ENCODE assay signal across 8 cellular contexts in genomic region chr5:139635606-139636206, GRCh38. TPM values are rescaled to one million over a fixed set of nuclear protein-coding genes. Genes with fewer than 3 reads are reported as not detected.
DNase-seq lines count a peak whose midpoint lies in the region; ATAC-seq, FAIRE-seq and TF ChIP-seq lines count a peak whose summit lies in the region.

No MANE protein-coding gene starts in this region.

- H3K9me3 Mint-ChIP-seq in WTC11 = no peaks in the 10 kb centered on the region
- H3K9me3 Mint-ChIP-seq in naive thymus-derived CD8-positive, alpha-beta T cell = no peaks in the 10 kb centered on the region

- TF ChIP-seq CTCF in A549 (IDR thresholded peaks at IDR 0.05) (peak; percentile 66), WTC11 (IDR thresholded peaks at IDR 0.05) (0 out of 2 replicates have a peak, but pooled peaks have one; percentile 34), fibroblast of lung (conservative IDR thresholded peaks at IDR 0.05 in 1 of 2, IDR thresholded peaks at IDR 0.05 in 1 of 2; ENCODE audit: low read depth in 1 of 2, low read length in 2 of 2) (peak; percentile 73 to 83)

- H3K36me3 Mint-ChIP-seq in WTC11 = no peaks in the 10 kb centered on the region
- peaks cover 0 to 3% (median 0%) of the 10 kb centered on the region in 3 donors for H3K36me3 Mint-ChIP-seq in naive thymus-derived CD8-positive, alpha-beta T cell

- H3K4me1 ChIP-seq in A549 (peaks cover 61% of the 10 kb centered on the region), fibroblast of lung (ENCODE audit: control insufficient read depth, extremely low read depth, insufficient read depth, low read length) (peaks cover 22% of the 10 kb centered on the region)

- peak overlapping the region; percentile 61 to 71 for H3K27ac ChIP-seq in A549
- peak overlapping the region; percentile 50 for H3K27ac ChIP-seq in fibroblast of lung (ENCODE audit: insufficient read depth, low read length)

- ATAC-seq in A549 (peak; percentile 2 to 52; a peak in 3 of 6 replicates), WTC11 (peak; percentile 25), GM18858 (IDR thresholded peaks at IDR 0.05; ENCODE audit: unreplicated experiment) (no peak)
- ATAC-seq in naive thymus-derived CD8-positive, alpha-beta T cell = peak; percentile 9 to 20

- H2AFZ ChIP-seq in fibroblast of lung (ENCODE audit: low read length) = no peak overlapping the region

- no peaks in the 10 kb centered on the region for H3K79me2 ChIP-seq in fibroblast of lung (ENCODE audit: control insufficient read depth, insufficient read depth, low read length)

- FAIRE-seq in A549 (lab: Jason Lieb, UNC) = no peak

- no peaks in the 10 kb centered on the region for H3K36me3 ChIP-seq in fibroblast of lung (ENCODE audit: control insufficient read depth, insufficient read depth, low read length)

- H4K20me1 ChIP-seq in fibroblast of lung (ENCODE audit: control insufficient read depth, extremely low read depth, insufficient read depth, low read length) = no peaks in the 10 kb centered on the region

- H3K4me2 ChIP-seq in A549 (peak overlapping the region; percentile 66), fibroblast of lung (ENCODE audit: extremely low read depth, insufficient read depth, low read length) (peak overlapping the region; percentile 1)

- POLR2A ChIA-PET in A549 (lab: Yijun Ruan, JAX) = interaction anchor here (0.5 to 1.7 kb wide), 3 partner anchors 9 to 70 kb away, joined by 4 to 5 read pairs (median 5); no protein-coding TSS in a partner anchor
- POLR2A ChIA-PET in WTC11 (lab: Charles Lee) = interaction anchor here (0.9 to 4.8 kb wide), 9 partner anchors 12 to 130 kb away, joined by 3 to 54 read pairs (median 5); partner anchors contain the start of gene CXXC5
- POLR2A ChIA-PET in naive thymus-derived CD8-positive, alpha-beta T cell (lab: Charles Lee) = interaction anchor here (0.5 to 6.6 kb wide), 20 partner anchors 8 to 130 kb away, joined by 3 to 116 read pairs (median 6); partner anchors contain the start of genes CXXC5 and UBE2D2

- H3K9ac ChIP-seq in fibroblast of lung (ENCODE audit: insufficient read depth, low read length) = no peak overlapping the region

- peak in 1 of 2 experiments; percentile 73 for DNase-seq in A549 (ENCODE audit: low read depth in 1 of 2, low spot score in 1 of 2)
- DNase-seq in GM03348 (ENCODE audit: low spot score) = peak; percentile 91
- peak; percentile 9 for DNase-seq in NCI-H1436 treated with DMSO at 0.1 percent for 48 hours (lab: John Stamatoyannopoulos, UW)
- peak; percentile 67 for DNase-seq in WTC11 (ENCODE audit: low spot score)
- DNase-seq in fibroblast of lung (ENCODE audit: low read depth in 2 of 2) = peak; percentile 95 to 98
- peak in 2 of 10 donors; percentile 34 to 59 for DNase-seq in naive thymus-derived CD8-positive, alpha-beta T cell
- no peak for DNase-seq in activated gamma-delta T cell (lab: John Stamatoyannopoulos, UW)

- no peaks in the 10 kb centered on the region for H3K27me3 ChIP-seq in fibroblast of lung (ENCODE audit: control insufficient read depth, insufficient read depth, low read length)

- peak overlapping the region; percentile 90 for H3K27ac Mint-ChIP-seq in WTC11
- H3K27ac Mint-ChIP-seq in naive thymus-derived CD8-positive, alpha-beta T cell = peak overlapping the region; percentile 62 to 91 (median 86)

- H3K4me3 ChIP-seq in A549 (no peak overlapping the region), fibroblast of lung (replicated peaks in 1 of 4; ENCODE audit: control extremely low read depth in 1 of 4, insufficient read depth in 1 of 4, low read depth in 3 of 4, low read length in 4 of 4) (no peak overlapping the region)

- no peak for TF ChIP-seq POLR2A in A549 (IDR thresholded peaks at IDR 0.05; ENCODE audit: low read length)

- peak overlapping the region; percentile 23 for H3K4me3 Mint-ChIP-seq in WTC11
- H3K4me3 Mint-ChIP-seq in naive thymus-derived CD8-positive, alpha-beta T cell = peak overlapping the region; percentile 57 to 87 (median 85)

- CTCF ChIA-PET in A549 (lab: Yijun Ruan, JAX) (interaction anchor here (0.7 to 16.1 kb wide), 22 partner anchors 9 to 333 kb away, joined by 3 to 267 read pairs (median 4); partner anchors contain the start of gene CXXC5), WTC11 (lab: Charles Lee) (interaction anchor here (0.5 to 12.0 kb wide), 44 partner anchors 8 to 333 kb away, joined by 3 to 247 read pairs (median 5); partner anchors contain the start of genes CXXC5, SPATA24 and UBE2D2)

- no peaks in the 10 kb centered on the region for H3K27me3 Mint-ChIP-seq in WTC11 (ENCODE audit: low read depth)
- H3K27me3 Mint-ChIP-seq in naive thymus-derived CD8-positive, alpha-beta T cell = no peaks in the 10 kb centered on the region

- TF ChIP-seq RAD21 in A549 (conservative IDR thresholded peaks at IDR 0.05 in 1 of 2, IDR thresholded peaks at IDR 0.05 in 1 of 2) = peak; percentile 74 to 76

- peaks cover 63% of the 10 kb centered on the region for H3K4me1 Mint-ChIP-seq in WTC11
- peaks cover 28 to 57% (median 55%) of the 10 kb centered on the region in 4 donors for H3K4me1 Mint-ChIP-seq in naive thymus-derived CD8-positive, alpha-beta T cell

- H3K9me3 ChIP-seq in A549 (no peaks in the 10 kb centered on the region), fibroblast of lung (ENCODE audit: control insufficient read depth, insufficient read depth, low read depth, low read length) (no peaks in the 10 kb centered on the region)

- TF ChIP-seq EP300 in A549 (IDR thresholded peaks at IDR 0.05) = no peak

TF ChIP-seq in A549, 52 proteins besides CTCF, POLR2A, EP300 and RAD21:
- peak; percentile 56 for TF ChIP-seq SMC3 (IDR thresholded peaks at IDR 0.05)
- TF ChIP-seq FOSB (CRISPR knock-in tag; IDR thresholded peaks at IDR 0.05) = peak; percentile 68; the same call in 1 of the 2 replicates
- 0 out of 2 replicates have a peak, but pooled peaks have one; percentile 54 for TF ChIP-seq HDAC2 (IDR thresholded peaks at IDR 0.05)
- TF ChIP-seq JUN (IDR thresholded peaks at IDR 0.05) = peak in 1 of 2 experiments; percentile 32; a peak in 1 of 5 replicates
- peak; percentile 86 for TF ChIP-seq KDM1A (IDR thresholded peaks at IDR 0.05; ENCODE audit: low read depth)
- TF ChIP-seq ZFP36 (IDR thresholded peaks at IDR 0.05; ENCODE audit: borderline replicate concordance, partially characterized antibody) = peak; percentile 97
- TF ChIP-seq MAX (IDR thresholded peaks at IDR 0.05) = 0 out of 2 replicates have a peak, but pooled peaks have one; percentile 13
- no peak for TF ChIP-seq ATOH8 (CRISPR knock-in tag; IDR thresholded peaks at IDR 0.05; ENCODE audit: low read depth)
- no peak for TF ChIP-seq NPAS2 (CRISPR knock-in tag; IDR thresholded peaks at IDR 0.05; ENCODE audit: borderline replicate concordance)
- no peak for TF ChIP-seq ZSCAN20 (CRISPR knock-in tag; IDR thresholded peaks at IDR 0.05)

TF ChIP-seq in WTC11, 78 proteins besides CTCF, POLR2A, EP300 and RAD21 (continues in another document):
- TF ChIP-seq HMGA2 (CRISPR knock-in tag; IDR thresholded peaks at IDR 0.05) (no peak), MYBL2 (CRISPR knock-in tag; IDR thresholded peaks at IDR 0.05) (0 out of 2 replicates have a peak, but pooled peaks have one; percentile 34), ZNF121 (CRISPR knock-in tag; IDR thresholded peaks at IDR 0.05) (0 out of 2 replicates have a peak, but pooled peaks have one; percentile 34), FOXP4 (CRISPR knock-in tag; IDR thresholded peaks at IDR 0.05) (0 out of 2 replicates have a peak, but pooled peaks have one; percentile 44), NR1H2 (CRISPR knock-in tag; IDR thresholded peaks at IDR 0.05) (no peak), ZNF416 (CRISPR knock-in tag; IDR thresholded peaks at IDR 0.05) (no peak), E2F1 (CRISPR knock-in tag; IDR thresholded peaks at IDR 0.05) (no peak), NFATC4 (CRISPR knock-in tag; IDR thresholded peaks at IDR 0.05) (0 out of 2 replicates have a peak, but pooled peaks have one; percentile 40)

RNA-seq across cellular contexts. Expression of gene CXXC5, which starts 12.4 kb away (rescaled TPM):
- polyA plus RNA-seq in A549 (2011; rRNA removed) (16.7 and 18.1 TPM in 2 replicates), A549 (2017; fragmentation: RNase III; extraction: RNeasy Plus Mini Kit Qiagen cat#74134 plus additional on column Dnase treatment) (22.5 to 32.5 TPM (median 26.1 TPM) in 3 replicates), fibroblast of lung (15.8 and 18.6 TPM in 2 replicates)
- polyA plus RNA-seq in A549 (2012; cell fraction: cytosol; rRNA removed) = 19.5 and 34.4 TPM in 2 replicates
- polyA plus RNA-seq in A549 (2012; cell fraction: nucleus; rRNA removed) = 24.3 and 27.2 TPM in 2 replicates
- 6.9 and 12.0 TPM in 2 replicates for polyA minus RNA-seq in A549 (2011; rRNA and poly(A)+ RNA removed)
- total RNA-seq in WTC11 (2021) (77.5 to 97.2 TPM (median 78.0 TPM) in 3 replicates), fibroblast of lung (29.0 and 43.9 TPM in 2 replicates)
- polyA plus RNA-seq in fibroblast of lung (2012) = 17.6 and 19.7 TPM in 2 replicates
- 8.7 and 22.1 TPM in 2 replicates for polyA minus RNA-seq in fibroblast of lung (ENCODE audit: low replicate concordance)
- total RNA-seq in naive thymus-derived CD8-positive, alpha-beta T cell = 1 to 10 TPM; 6.8 to 8.3 TPM
- 10 to 100 TPM in 1 of 3 donors, 1 to 10 TPM in 2; 2.6 to 24.6 (median 3.7) TPM for polyA plus RNA-seq in naive thymus-derived CD8-positive, alpha-beta T cell

Comparison
In these comparisons a context has a peak if more than half of its experiments do, and no peak if none do; other contexts are left out.
1. Of the 8 proteins assayed by ChIP-seq in both WTC11 and A549: peak only in WTC11: none; only in A549: MAX; in both: CTCF; in neither: 5; mixed calls (peak in some experiments, not most) for 1.